ENCODE assay signal across 9 cellular contexts in the genomic region with DNA sequence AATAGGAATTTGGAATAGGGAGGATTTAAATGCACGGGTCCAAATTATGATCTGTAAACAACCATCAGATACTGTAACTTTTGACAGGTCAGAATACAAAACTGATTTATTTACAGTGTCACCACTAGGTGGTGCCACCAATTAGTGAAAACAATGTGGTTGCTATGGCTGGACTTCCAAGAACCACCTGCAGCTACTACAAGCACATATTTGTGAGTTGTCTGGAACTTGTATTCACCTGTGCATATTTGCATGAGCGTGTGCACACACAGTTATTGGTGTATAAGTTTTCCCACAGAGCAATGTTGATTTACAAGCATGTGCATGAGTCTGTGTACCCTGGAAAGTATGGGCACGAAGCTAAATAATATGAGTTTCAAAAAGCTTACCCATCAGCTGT. TPM values are rescaled to one million over a fixed set of nuclear protein-coding genes. Genes with fewer than 3 reads are reported as not detected.
A peak's percentile ranks its signal among the peaks of the same experiment; 100 is the strongest.
DNase-seq lines count a peak whose midpoint lies in the region; ATAC-seq lines count a peak whose summit lies in the region.
"Had no signal": no experiment of that assay in that cellular context is flagged by ENCODE, and none has a peak within 500 bp of the region (broad histone marks: within the 10 kb centered on the region; RNA-seq: fewer than 3 reads in every experiment).

No MANE protein-coding gene starts in this region.

- peaks cover 7% of the 10 kb centered on the region; the same call in 1 of the 2 replicates for H3K36me3 ChIP-seq in MG63
- no peaks in the 10 kb centered on the region for H3K36me3 ChIP-seq in naive thymus-derived CD4-positive, alpha-beta T cell (ENCODE audit: control insufficient read depth in 2 of 3, insufficient read depth in 3 of 3, low read length in 3 of 3)

- H3K27me3 Mint-ChIP-seq in naive thymus-derived CD4-positive, alpha-beta T cell: peaks cover 0 to 23% (median 0%) of the 10 kb centered on the region in 5 donors

- H3K27me3 ChIP-seq in MG63: no peaks in the 10 kb centered on the region
- H3K27me3 ChIP-seq in naive thymus-derived CD4-positive, alpha-beta T cell (ENCODE audit: control insufficient read depth in 2 of 2, insufficient read depth in 2 of 2, low read length in 2 of 2): peaks cover 0 to 3% of the 10 kb centered on the region in 2 donors

- H3K27ac ChIP-seq in naive thymus-derived CD4-positive, alpha-beta T cell (ENCODE audit: low read depth, low read length): no peak overlapping the region

- peak; percentile 88 for ATAC-seq in naive thymus-derived CD4-positive, alpha-beta T cell
- no peak for ATAC-seq in HG03159 (IDR thresholded peaks at IDR 0.05; ENCODE audit: unreplicated experiment)

- intact Hi-C loops in naive thymus-derived CD4-positive, alpha-beta T cell (cut with micrococcal nuclease): loop anchor here (1.0 to 2.0 kb wide), 6 partner anchors 8 to 120 kb away; no protein-coding TSS in a partner anchor

- no peaks in the 10 kb centered on the region for H3K9me3 Mint-ChIP-seq in naive thymus-derived CD4-positive, alpha-beta T cell

- peaks cover 8 to 45% (median 28%) of the 10 kb centered on the region in 7 donors for H3K4me1 Mint-ChIP-seq in naive thymus-derived CD4-positive, alpha-beta T cell

- peak in 4 of 6 experiments; percentile 10 to 70 (median 58) for DNase-seq in stimulated activated naive CD4-positive, alpha-beta T cell (lab: John Stamatoyannopoulos, UW)
- no peak for DNase-seq in stimulated activated naive CD4-positive, alpha-beta T cell treated with Interleukin-2 at 50 U/mL for 16 hours (lab: John Stamatoyannopoulos, UW)
- DNase-seq in MG63: peak; percentile 31
- DNase-seq in SK-MEL-5 (ENCODE audit: low read depth, low spot score): peak; percentile 63
- peak; percentile 3 for DNase-seq in effector CD8-positive, alpha-beta T cell (lab: John Stamatoyannopoulos, UW)
- DNase-seq in naive thymus-derived CD4-positive, alpha-beta T cell: peak in 7 of 9 donors; percentile 41 to 69 (median 63)
- no peak for DNase-seq in activated CD8-positive, alpha-beta memory T cell treated with anti-CD3 and anti-CD28 coated beads, Interleukin-2, amount 50 U/mL, for 4 hours

- no peak overlapping the region for H3K4me3 ChIP-seq in MG63
- H3K4me3 ChIP-seq in naive thymus-derived CD4-positive, alpha-beta T cell (ENCODE audit: low read length): no peak overlapping the region

- no peaks in the 10 kb centered on the region for H3K9me3 ChIP-seq in MG63
- H3K9me3 ChIP-seq in naive thymus-derived CD4-positive, alpha-beta T cell (ENCODE audit: control insufficient read depth in 2 of 3, low read length in 3 of 3): no peaks in the 10 kb centered on the region

- peak overlapping the region in 1 of 9 donors; percentile 67 for H3K27ac Mint-ChIP-seq in naive thymus-derived CD4-positive, alpha-beta T cell

- H3K4me1 ChIP-seq in naive thymus-derived CD4-positive, alpha-beta T cell (ENCODE audit: control insufficient read depth in 2 of 2, insufficient read depth in 2 of 2, low read length in 2 of 2): peaks cover 3 to 31% of the 10 kb centered on the region in 2 donors

- H3K36me3 Mint-ChIP-seq in naive thymus-derived CD4-positive, alpha-beta T cell: no peaks in the 10 kb centered on the region

- CTCF ChIA-PET in naive thymus-derived CD4-positive, alpha-beta T cell (lab: Charles Lee): interaction anchor here (0.6 to 5.8 kb wide), 21 partner anchors 9 to 134 kb away, joined by 3 to 80 read pairs (median 4); a partner anchor contains a TSS

- POLR2A ChIA-PET in naive thymus-derived CD4-positive, alpha-beta T cell (lab: Charles Lee): interaction anchor here (0.6 to 1.6 kb wide), 3 partner anchors 38 to 120 kb away, joined by 3 to 9 read pairs (median 4); no protein-coding TSS in a partner anchor

- no peak overlapping the region for H3K4me3 Mint-ChIP-seq in naive thymus-derived CD4-positive, alpha-beta T cell

- in situ Hi-C loops in SK-MEL-5 (cut with HindIII; ENCODE audit: low pct_unique_long_range_greater_than_20kb, low sequenced_read_pairs): no loop called here

RNA-seq across cellular contexts. Expression of a gene that starts 3.0 kb away (rescaled TPM):
- total RNA-seq in MG63 (2014; rRNA removed; shearing (Covaris generic); ENCODE audit: low replicate concordance): 95.0 and 617 TPM in 2 replicates
- not detected in 2 replicates for total RNA-seq in SK-MEL-5 (2014; rRNA removed; shearing (Covaris generic))
- polyA plus RNA-seq in SK-MEL-5 (2015; cell fraction: cytosol; rRNA removed): not detected in 2 replicates
- polyA plus RNA-seq in SK-MEL-5 (2015; cell fraction: nucleus; rRNA removed): not detected in 2 replicates
- total RNA-seq in naive thymus-derived CD4-positive, alpha-beta T cell: not detected
- not detected for polyA plus RNA-seq in naive thymus-derived CD4-positive, alpha-beta T cell

RNA-seq across cellular contexts. Expression of a gene that starts 6.2 kb away (rescaled TPM):
- 12.2 and 25.0 TPM in 2 replicates for total RNA-seq in MG63 (2014; rRNA removed; shearing (Covaris generic); ENCODE audit: low replicate concordance)
- not detected in 2 replicates for total RNA-seq in SK-MEL-5 (2014; rRNA removed; shearing (Covaris generic))
- polyA plus RNA-seq in SK-MEL-5 (2015; cell fraction: cytosol; rRNA removed): not detected in 2 replicates
- polyA plus RNA-seq in SK-MEL-5 (2015; cell fraction: nucleus; rRNA removed): not detected in 2 replicates
- total RNA-seq in naive thymus-derived CD4-positive, alpha-beta T cell: not detected
- polyA plus RNA-seq in naive thymus-derived CD4-positive, alpha-beta T cell: not detected

RNA-seq across cellular contexts. Expression of a gene that starts 32.8 kb away (rescaled TPM):
- total RNA-seq in MG63 (2014; rRNA removed; shearing (Covaris generic); ENCODE audit: low replicate concordance): not detected in 2 replicates
- total RNA-seq in SK-MEL-5 (2014; rRNA removed; shearing (Covaris generic)): not detected in 2 replicates
- not detected in 2 replicates for polyA plus RNA-seq in SK-MEL-5 (2015; cell fraction: cytosol; rRNA removed)
- not detected in 2 replicates for polyA plus RNA-seq in SK-MEL-5 (2015; cell fraction: nucleus; rRNA removed)
- total RNA-seq in naive thymus-derived CD4-positive, alpha-beta T cell: not detected
- not detected for polyA plus RNA-seq in naive thymus-derived CD4-positive, alpha-beta T cell
- total RNA-seq: glomerular endothelial cell had no signal

RNA-seq across cellular contexts. Expression of a gene that starts 54.9 kb away (rescaled TPM):
- total RNA-seq in MG63 (2014; rRNA removed; shearing (Covaris generic); ENCODE audit: low replicate concordance): not detected in 2 replicates
- not detected in 2 replicates for total RNA-seq in SK-MEL-5 (2014; rRNA removed; shearing (Covaris generic))
- not detected in 2 replicates for polyA plus RNA-seq in SK-MEL-5 (2015; cell fraction: cytosol; rRNA removed)
- not detected in 2 replicates for polyA plus RNA-seq in SK-MEL-5 (2015; cell fraction: nucleus; rRNA removed)
- not detected for total RNA-seq in naive thymus-derived CD4-positive, alpha-beta T cell
- not detected for polyA plus RNA-seq in naive thymus-derived CD4-positive, alpha-beta T cell
- total RNA-seq: glomerular endothelial cell had no signal

Comparison
In these comparisons a context has a peak if more than half of its experiments do, and no peak if none do; other contexts are left out.
1. DNase-seq: peak in stimulated activated naive CD4-positive, alpha-beta T cell (4 of 6), MG63 (single experiment), SK-MEL-5 (single experiment), effector CD8-positive, alpha-beta T cell (single experiment) and naive thymus-derived CD4-positive, alpha-beta T cell (7 of 9); none in stimulated activated naive CD4-positive, alpha-beta T cell treated with Interleukin-2 at 50 U/mL for 16 hours (single experiment) and activated CD8-positive, alpha-beta memory T cell treated with anti-CD3 and anti-CD28 coated beads, Interleukin-2, amount 50 U/mL, for 4 hours (single experiment).
2. RNA of a gene that starts 3.0 kb away (total RNA-seq): 95.0 to 617 TPM in MG63; not detected in SK-MEL-5 and not detected in naive thymus-derived CD4-positive, alpha-beta T cell; every median in the first group is over 10 times any median in the second.
3. RNA of a gene that starts 6.2 kb away (total RNA-seq): 12.2 to 25.0 TPM in MG63; not detected in SK-MEL-5 and not detected in naive thymus-derived CD4-positive, alpha-beta T cell; every median in the first group is over 10 times any median in the second.